Comparison of ENCODE assay signal across 8 cellular contexts in genomic region chr4:54561940-54562339, GRCh38.
"Had no signal": no experiment of that assay in that cellular context is flagged by ENCODE, and none has a peak within 500 bp of the region (broad histone marks: within the 10 kb centered on the region; RNA-seq: fewer than 3 reads in every experiment).

No MANE protein-coding gene starts in this region.

- H3K4me3 ChIP-seq: GM23248, HAP-1 had no signal

- H3K9ac ChIP-seq: GM23248 had no signal

- DNase-seq: GM23248, GOT3, H7, H9, HCEC 1CT, HFFc6 had no signal

- H3K4me3 Mint-ChIP-seq: H9, HFFc6 had no signal

- H3K27ac ChIP-seq: GM23248 had no signal

- H3K36me3 ChIP-seq: HAP-1 had no signal

- H3K9me3 ChIP-seq: HAP-1 had no signal

- H3K9me3 Mint-ChIP-seq: H9, HFFc6 had no signal

- H2AFZ ChIP-seq: GM23248 had no signal

- ATAC-seq: HCT116 had no signal

- H3K27ac Mint-ChIP-seq: H9, HFFc6 had no signal

- H3K4me1 ChIP-seq: HAP-1 had no signal
